ENCODE assay signal across 23 cellular contexts in the genomic region with DNA sequence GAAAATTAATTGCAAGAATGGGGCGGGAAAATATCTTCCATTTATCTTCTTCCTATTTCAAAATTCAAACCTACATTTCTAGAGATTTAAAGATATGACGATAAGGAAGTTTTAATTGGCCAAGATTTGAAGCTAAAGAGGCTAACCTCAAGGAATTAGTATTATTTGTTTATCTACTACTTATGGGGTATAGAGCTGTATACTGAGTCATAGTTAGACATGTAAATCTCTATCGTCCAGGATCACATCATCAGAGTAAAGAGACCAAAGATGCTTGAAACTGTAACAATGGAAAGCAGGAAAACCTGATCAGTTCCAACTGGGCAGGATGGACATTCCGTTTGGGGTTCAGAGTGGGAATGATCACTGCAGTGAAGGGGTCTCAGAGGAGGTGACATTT.
DNase-seq lines count a peak whose midpoint lies in the region; ATAC-seq, FAIRE-seq and TF ChIP-seq lines count a peak whose summit lies in the region.
"Had no signal": no experiment of that assay in that cellular context is flagged by ENCODE, and none has a peak within 500 bp of the region (broad histone marks: within the 10 kb centered on the region; RNA-seq: fewer than 3 reads in every experiment).

No MANE protein-coding gene starts in this region.

- TF ChIP-seq RAD21 in A549 (conservative IDR thresholded peaks at IDR 0.05 in 1 of 2, IDR thresholded peaks at IDR 0.05 in 1 of 2) = no peak

- H3K9ac ChIP-seq in GM23248 (no peak overlapping the region), adipocyte (ENCODE audit: low read length) (no peak overlapping the region)

- no peak for FAIRE-seq in A549 (lab: Jason Lieb, UNC)
- FAIRE-seq: A204.1, GM12891 had no signal

- in situ Hi-C loops in GM23248 (cut with MboI) = no loop called here

- peaks cover 33% of the 10 kb centered on the region for H3F3A ChIP-seq in GM23248 (ENCODE audit: insufficient read depth)

- TF ChIP-seq EP300 in A549 (IDR thresholded peaks at IDR 0.05) = no peak

- TF ChIP-seq POLR2A in A549 (IDR thresholded peaks at IDR 0.05; ENCODE audit: low read length) = no peak

- H2AFZ ChIP-seq in GM23248 = no peak overlapping the region

- H3K27ac Mint-ChIP-seq in activated T-helper 17 cell treated with anti-CD3 and anti-CD28 coated beads, Interleukin-2, amount 50 U/mL, for 72 hours = no peak overlapping the region
- H3K27ac Mint-ChIP-seq: CD4-positive, CD25-positive, alpha-beta regulatory T cell had no signal

- no peak overlapping the region for H3K4me3 Mint-ChIP-seq in activated T-helper 17 cell treated with anti-CD3 and anti-CD28 coated beads, Interleukin-2, amount 50 U/mL, for 72 hours
- H3K4me3 Mint-ChIP-seq: CD4-positive, CD25-positive, alpha-beta regulatory T cell had no signal

- H3K79me2 ChIP-seq in GM23248 (ENCODE audit: insufficient read depth) = no peaks in the 10 kb centered on the region

- no peaks in the 10 kb centered on the region for H3K36me3 Mint-ChIP-seq in activated T-helper 17 cell treated with anti-CD3 and anti-CD28 coated beads, Interleukin-2, amount 50 U/mL, for 72 hours (ENCODE audit: low read depth)
- H3K36me3 Mint-ChIP-seq: CD4-positive, CD25-positive, alpha-beta regulatory T cell had no signal

- H3K4me3 ChIP-seq in A549 (no peak overlapping the region), GM23248 (no peak overlapping the region), adipocyte (ENCODE audit: low read length) (no peak overlapping the region)
- H3K4me3 ChIP-seq: SK-N-MC had no signal

- H3K4me1 ChIP-seq in A549 (peaks cover 51% of the 10 kb centered on the region), GM23248 (ENCODE audit: insufficient read depth) (peaks cover 44% of the 10 kb centered on the region), adipocyte (ENCODE audit: control insufficient read depth, insufficient read depth, low read length) (peaks cover 35% of the 10 kb centered on the region)

- POLR2A ChIA-PET in A549 (lab: Yijun Ruan, JAX) = interaction anchor here (5.0 kb wide), 1 partner anchor 95 kb away, joined by 111 read pairs; the partner anchor contains the start of gene KLF7

- H3K4me2 ChIP-seq in A549 (no peak overlapping the region), GM23248 (ENCODE audit: unreplicated experiment) (no peak overlapping the region)

- no peaks in the 10 kb centered on the region for H3K27me3 Mint-ChIP-seq in activated T-helper 17 cell treated with anti-CD3 and anti-CD28 coated beads, Interleukin-2, amount 50 U/mL, for 72 hours

- H3K4me1 Mint-ChIP-seq in activated T-helper 17 cell treated with anti-CD3 and anti-CD28 coated beads, Interleukin-2, amount 50 U/mL, for 72 hours = no peaks in the 10 kb centered on the region
- H3K4me1 Mint-ChIP-seq: CD4-positive, CD25-positive, alpha-beta regulatory T cell had no signal

- no peaks in the 10 kb centered on the region for H4K20me1 ChIP-seq in GM23248 (ENCODE audit: insufficient read depth)

- H3K27me3 ChIP-seq in GM23248 (replicated peaks; ENCODE audit: insufficient read depth) = no peaks in the 10 kb centered on the region
- H3K27me3 ChIP-seq in adipocyte (replicated peaks; ENCODE audit: control insufficient read depth, insufficient read depth, low read length) = no peaks in the 10 kb centered on the region
- H3K27me3 ChIP-seq: BE2C had no signal

- H3K9me3 ChIP-seq in A549 = no peaks in the 10 kb centered on the region
- no peaks in the 10 kb centered on the region for H3K9me3 ChIP-seq in GM23248 (ENCODE audit: low read depth)
- no peaks in the 10 kb centered on the region for H3K9me3 ChIP-seq in adipocyte (ENCODE audit: control insufficient read depth, low read length)
- H3K9me3 ChIP-seq: BE2C had no signal

- intact Hi-C loops in head of caudate nucleus (cut with DNase I) = no loop called here

- CTCF ChIA-PET in A549 (lab: Yijun Ruan, JAX) = interaction anchor here (1.2 kb wide), 1 partner anchor 16 kb away, joined by 3 read pairs; no protein-coding TSS in a partner anchor

- no peak for TF ChIP-seq CTCF in A549 (IDR thresholded peaks at IDR 0.05)

- H3K27ac ChIP-seq in A549 = peak overlapping the region; percentile 15 to 62; a peak in 4 of 6 replicates
- no peak overlapping the region for H3K27ac ChIP-seq in GM23248
- H3K27ac ChIP-seq: SK-N-MC had no signal

- no peaks in the 10 kb centered on the region for H3K9me3 Mint-ChIP-seq in activated T-helper 17 cell treated with anti-CD3 and anti-CD28 coated beads, Interleukin-2, amount 50 U/mL, for 72 hours

- no peak for ATAC-seq in A549
- ATAC-seq in activated T-helper 17 cell treated with anti-CD3 and anti-CD28 coated beads, Interleukin-2, amount 50 U/mL, for 72 hours (replicated peaks) = no peak
- ATAC-seq: HCT116 had no signal

- 65% methylated on average over 4 of the region's 4 CpGs for WGBS in A549 (ENCODE audit: missing lambda C conversion rate)
- WGBS in GM23248 (ENCODE audit: low coverage in 1 of 2, low lambda C conversion rate in 2 of 2, missing lambda C conversion rate in 2 of 2), 2 experiments = 73 to 77% methylated on average over 4 of the region's 4 CpGs

- H3K36me3 ChIP-seq in GM23248 (ENCODE audit: low read depth) (no peaks in the 10 kb centered on the region), adipocyte (ENCODE audit: control insufficient read depth, insufficient read depth, low read length, severe bottlenecking) (no peaks in the 10 kb centered on the region)
- H3K36me3 ChIP-seq: BE2C had no signal

- H3K9me2 ChIP-seq in GM23248 (ENCODE audit: insufficient read depth) = no peaks in the 10 kb centered on the region

- DNase-seq in A549 (ENCODE audit: low read depth in 1 of 2, low spot score in 1 of 2) (no peak), GM23248 (peak; percentile 23), adipocyte (ENCODE audit: low read depth) (peak; percentile 41), iris pigment epithelial cell (ENCODE audit: low read depth) (peak; percentile 81), NCI-H1930 (lab: John Stamatoyannopoulos, UW) (no peak), medulla oblongata (ENCODE audit: extremely low spot score) (no peak), head of caudate nucleus (no peak)
- DNase-seq: BE2C; CD4-positive, CD25-positive, alpha-beta regulatory T cell; COR-L47; DMS79; GOT3; Karpas-422; NCI-H1417; NCI-H1694 treated with DMSO at 0.1 percent for 48 hours; NCI-H446; NCI-H526 treated with DMSO at 0.1 percent for 48 hours; SHP77 treated with DMSO at 0.1 percent for 48 hours had no signal

TF ChIP-seq in A549, 52 proteins besides CTCF, POLR2A, EP300 and RAD21:
- TF ChIP-seq TFCP2L1 (CRISPR knock-in tag; IDR thresholded peaks at IDR 0.05) = no peak
- no peak for TF ChIP-seq FOSB (CRISPR knock-in tag; IDR thresholded peaks at IDR 0.05)
- no peak for TF ChIP-seq KDM5A (IDR thresholded peaks at IDR 0.05)
- no peak for TF ChIP-seq RARB (CRISPR knock-in tag; IDR thresholded peaks at IDR 0.05)
- TF ChIP-seq HES2 (IDR thresholded peaks at IDR 0.05) = no peak
- TF ChIP-seq NPAS2 (CRISPR knock-in tag; IDR thresholded peaks at IDR 0.05; ENCODE audit: borderline replicate concordance) = no peak
- no peak for TF ChIP-seq MAFK (IDR thresholded peaks at IDR 0.05; ENCODE audit: partially characterized antibody)
- no peak for TF ChIP-seq JUN (IDR thresholded peaks at IDR 0.05)
- no peak for TF ChIP-seq ZSCAN20 (CRISPR knock-in tag; IDR thresholded peaks at IDR 0.05)
- no peak for TF ChIP-seq GATA3 (IDR thresholded peaks at IDR 0.05; ENCODE audit: borderline replicate concordance)

Comparison
In these comparisons a context has a peak if more than half of its experiments do, and no peak if none do; other contexts are left out.
1. DNase-seq: peak in GM23248 (single experiment), adipocyte (single experiment) and iris pigment epithelial cell (single experiment); none in A549 (0 of 2), NCI-H1930 (0 of 2), medulla oblongata (single experiment) and head of caudate nucleus (0 of 42).